8 cellular contexts compared by ENCODE assay signal in genomic region chr16:66315210-66315825, GRCh38. TPM values are rescaled to one million over a fixed set of nuclear protein-coding genes. Genes with fewer than 3 reads are reported as not detected.
DNase-seq lines count a peak whose midpoint lies in the region; ATAC-seq and TF ChIP-seq lines count a peak whose summit lies in the region.

No MANE protein-coding gene starts in this region.

- no peak overlapping the region for H3K4me3 ChIP-seq in BLaER1
- H3K4me3 ChIP-seq in lower leg skin (ENCODE audit: low read depth, poor library complexity, severe bottlenecking), result no peak overlapping the region

- peak; percentile 96 for ATAC-seq in GM19035 (IDR thresholded peaks at IDR 0.05; ENCODE audit: unreplicated experiment)
- ATAC-seq in HG03159 (IDR thresholded peaks at IDR 0.05; ENCODE audit: unreplicated experiment), result peak; percentile 95
- ATAC-seq in activated CD4-positive, alpha-beta T cell treated with anti-CD3 and anti-CD28 coated beads for 36 hours, result peak; percentile 88

- H3K27ac Mint-ChIP-seq in activated CD4-positive, alpha-beta T cell treated with anti-CD3 and anti-CD28 coated beads for 36 hours, result no peak overlapping the region

- H3K27ac ChIP-seq in BLaER1, result no peak overlapping the region

- intact Hi-C loops in activated CD4-positive, alpha-beta T cell treated with anti-CD3 and anti-CD28 coated beads for 36 hours (cut with DNase I, micrococcal nuclease), result loop anchor here (1.0 kb wide), 1 partner anchor 40 kb away; no protein-coding TSS in a partner anchor
- intact Hi-C loops in lower leg skin (cut with DNase I; ENCODE audit: low total_unique reads), result no loop called here

- no peaks in the 10 kb centered on the region for H4K20me1 ChIP-seq in BLaER1

- H3K36me3 ChIP-seq in BLaER1, result no peaks in the 10 kb centered on the region

- H3K4me2 ChIP-seq in BLaER1, result peak overlapping the region; percentile 41

- peaks cover 11% of the 10 kb centered on the region for H3K4me1 ChIP-seq in BLaER1

- no peak overlapping the region for H3K9ac ChIP-seq in BLaER1

- no peak for TF ChIP-seq POLR2A in lower leg skin (IDR thresholded peaks at IDR 0.05)

- CTCF ChIA-PET in activated CD4-positive, alpha-beta T cell treated with anti-CD3 and anti-CD28 coated beads for 36 hours (lab: Charles Lee), result interaction anchor here (1.4 to 1.7 kb wide), 3 partner anchors 39 to 42 kb away, joined by 3 to 10 read pairs (median 7); no protein-coding TSS in a partner anchor

- DNase-seq in NCI-H446 treated with DMSO at 0.1 percent for 48 hours (lab: John Stamatoyannopoulos, UW), result peak; percentile 20
- peak; percentile 63 for DNase-seq in activated CD4-positive, alpha-beta T cell treated with anti-CD3 and anti-CD28 coated beads for 36 hours
- peak; percentile 85 for DNase-seq in dedifferentiated amniotic fluid mesenchymal stem cell (ENCODE audit: extremely low spot score)
- DNase-seq in lower leg skin (ENCODE audit: low spot score in 2 of 2), result peak; percentile 71 to 91
- DNase-seq in stimulated activated CD8-positive, alpha-beta memory T cell treated with anti-CD3 and anti-CD28 coated beads, Interleukin-12 subunit alpha, Interleukin-12 subunit beta, amount 100 ng/mL, for 1 hour (ENCODE audit: low read depth), result peak; percentile 40

- POLR2A ChIA-PET in activated CD4-positive, alpha-beta T cell treated with anti-CD3 and anti-CD28 coated beads for 36 hours (lab: Charles Lee), result no interaction called here

- no peaks in the 10 kb centered on the region for H3K9me3 Mint-ChIP-seq in activated CD4-positive, alpha-beta T cell treated with anti-CD3 and anti-CD28 coated beads for 36 hours (ENCODE audit: low read depth)

- no peaks in the 10 kb centered on the region for H3K36me3 Mint-ChIP-seq in activated CD4-positive, alpha-beta T cell treated with anti-CD3 and anti-CD28 coated beads for 36 hours (ENCODE audit: low read depth)

- no peaks in the 10 kb centered on the region for H3K27me3 ChIP-seq in BLaER1

- H3K9me3 ChIP-seq in BLaER1, result no peaks in the 10 kb centered on the region

- peak in 1 of 3 donors; percentile 65 for TF ChIP-seq CTCF in lower leg skin (IDR thresholded peaks at IDR 0.05)

- WGBS in lower leg skin, 2 donors, result 8 to 10% methylated on average over 6 of the region's 6 CpGs

- H3K4me3 Mint-ChIP-seq in activated CD4-positive, alpha-beta T cell treated with anti-CD3 and anti-CD28 coated beads for 36 hours, result no peak overlapping the region

- H3K27me3 Mint-ChIP-seq in activated CD4-positive, alpha-beta T cell treated with anti-CD3 and anti-CD28 coated beads for 36 hours, result peaks cover 11% of the 10 kb centered on the region

- peaks cover 4% of the 10 kb centered on the region for H3K4me1 Mint-ChIP-seq in activated CD4-positive, alpha-beta T cell treated with anti-CD3 and anti-CD28 coated beads for 36 hours

RNA-seq across cellular contexts. Expression of gene CDH5, which starts 51.2 kb away (rescaled TPM):
- not detected for total RNA-seq in activated CD4-positive, alpha-beta T cell treated with anti-CD3 and anti-CD28 coated beads for 36 hours
- 10 to 100 TPM; 10.2 to 28.3 (median 14.0) TPM for total RNA-seq in lower leg skin

Comparison
In these comparisons a context has a peak if more than half of its experiments do, and no peak if none do; other contexts are left out.
1. DNase-seq: peak in every context shown above with its lines; median percentile 85 in dedifferentiated amniotic fluid mesenchymal stem cell; 81 in lower leg skin; 63 in activated CD4-positive, alpha-beta T cell treated with anti-CD3 and anti-CD28 coated beads for 36 hours; 40 in stimulated activated CD8-positive, alpha-beta memory T cell treated with anti-CD3 and anti-CD28 coated beads, Interleukin-12 subunit alpha, Interleukin-12 subunit beta, amount 100 ng/mL, for 1 hour; 20 in NCI-H446 treated with DMSO at 0.1 percent for 48 hours.
2. RNA of gene CDH5, which starts 51.2 kb away (total RNA-seq): 10.2 to 28.3 TPM in lower leg skin; not detected in activated CD4-positive, alpha-beta T cell treated with anti-CD3 and anti-CD28 coated beads for 36 hours; every median in the first group is over 10 times any median in the second.
3. Peak in every context shown above with its lines, with median percentiles within 50 percentile points of each other: ATAC-seq.